ENCODE assay signal across 8 cellular contexts in the genomic region with DNA sequence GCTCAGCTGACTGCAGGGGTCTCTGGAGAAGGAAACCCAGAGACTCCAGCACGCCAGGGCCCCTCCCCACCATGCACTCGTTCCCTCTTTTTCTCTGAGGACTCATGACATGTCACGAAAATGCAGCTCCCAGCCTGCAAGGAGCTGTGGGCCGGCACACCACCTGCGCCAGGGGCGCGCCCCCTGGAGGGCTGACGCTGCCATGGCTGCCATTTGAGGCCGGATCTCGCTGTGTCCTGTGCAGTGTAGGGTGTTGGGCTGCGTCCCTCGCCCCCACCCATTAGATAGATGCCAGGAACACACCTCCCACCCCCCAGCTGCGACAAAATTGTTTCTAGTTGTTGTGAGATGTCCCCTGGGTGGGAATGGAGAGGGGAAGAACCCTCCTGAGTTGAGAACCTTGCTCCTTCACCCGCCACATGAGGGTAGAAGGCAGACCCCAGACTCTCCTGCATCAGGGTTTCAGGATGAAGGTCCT. TPM values are rescaled to one million over a fixed set of nuclear protein-coding genes. Genes with fewer than 3 reads are reported as not detected.
DNase-seq lines count a peak whose midpoint lies in the region; ATAC-seq and TF ChIP-seq lines count a peak whose summit lies in the region.

No MANE protein-coding gene starts in this region.

- TF ChIP-seq CTCF in lower lobe of right lung (IDR thresholded peaks at IDR 0.05): peak; percentile 94

- H3K27ac ChIP-seq in Karpas-422 (ENCODE audit: low read length) (no peak overlapping the region), lower lobe of right lung (peak overlapping the region; percentile 85)

- H3K4me1 ChIP-seq in Karpas-422 (ENCODE audit: low read length): peaks cover 34% of the 10 kb centered on the region
- H3K4me1 ChIP-seq in lower lobe of right lung: peaks cover 80% of the 10 kb centered on the region

- H2AFZ ChIP-seq in Karpas-422 (ENCODE audit: low read length): no peak overlapping the region

- peak; percentile 81 for DNase-seq in GM03348 (ENCODE audit: low spot score)
- DNase-seq in Karpas-422: peak; percentile 91
- peak; percentile 62 to 70 for DNase-seq in activated CD4-positive, alpha-beta T cell treated with anti-CD3 and anti-CD28 coated beads for 24 hours (ENCODE audit: low read depth in 2 of 2)
- peak; percentile 67 for DNase-seq in central memory CD4-positive, alpha-beta T cell
- DNase-seq in lower lobe of right lung: peak; percentile 90
- peak; percentile 62 to 63 for DNase-seq in stimulated activated CD8-positive, alpha-beta memory T cell treated with anti-CD3 and anti-CD28 coated beads, Interleukin-15, amount 100 ng/mL, for 48 hours (ENCODE audit: low read depth in 2 of 2)

- H3K27me3 ChIP-seq in Karpas-422 (ENCODE audit: low read length) (no peaks in the 10 kb centered on the region), lower lobe of right lung (ENCODE audit: low read depth) (no peaks in the 10 kb centered on the region)

- H3K9me3 ChIP-seq in Karpas-422 (ENCODE audit: low read length) (no peaks in the 10 kb centered on the region), lower lobe of right lung (no peaks in the 10 kb centered on the region)

- intact Hi-C loops in lower lobe of right lung (cut with DNase I): loop anchor here (10.0 kb wide), 1 partner anchor 52 kb away; a partner anchor contains a TSS

- no peak overlapping the region for H3K9ac ChIP-seq in Karpas-422 (ENCODE audit: low read length)

- peaks cover 3% of the 10 kb centered on the region; the same call in 1 of the 2 replicates for H4K20me1 ChIP-seq in Karpas-422 (ENCODE audit: insufficient read depth, low read depth, low read length)

- ATAC-seq in lower lobe of right lung (peak; percentile 31 to 50), GM19351 (IDR thresholded peaks at IDR 0.05; ENCODE audit: unreplicated experiment) (no peak), HG03025 (IDR thresholded peaks at IDR 0.05; ENCODE audit: low FRiP score, unreplicated experiment) (no peak)

- H3K4me3 ChIP-seq in Karpas-422 (ENCODE audit: low read length) (no peak overlapping the region), lower lobe of right lung (no peak overlapping the region)

- no peaks in the 10 kb centered on the region for H3K79me2 ChIP-seq in Karpas-422 (ENCODE audit: low read length)

- H3K36me3 ChIP-seq in Karpas-422 (ENCODE audit: insufficient read depth, low read length) (no peaks in the 10 kb centered on the region; the same call in 1 of the 2 replicates), lower lobe of right lung (peaks cover 19% of the 10 kb centered on the region)

- H3K9me2 ChIP-seq in Karpas-422 (replicated peaks; ENCODE audit: insufficient read depth, low read length): no peaks in the 10 kb centered on the region

- no peak overlapping the region for H3K4me2 ChIP-seq in Karpas-422 (ENCODE audit: low read depth, low read length, poor library complexity, severe bottlenecking)

RNA-seq across cellular contexts. Expression of a gene that starts 8.2 kb away (rescaled TPM):
- 31.9 and 33.6 TPM in 2 replicates for total RNA-seq in Karpas-422 (2014; rRNA removed; shearing (Covaris generic); ENCODE audit: low replicate concordance)
- 217 TPM for total RNA-seq in lower lobe of right lung

RNA-seq across cellular contexts. Expression of a gene that starts 10.3 kb away (rescaled TPM):
- 22.7 and 48.0 TPM in 2 replicates for total RNA-seq in Karpas-422 (2014; rRNA removed; shearing (Covaris generic); ENCODE audit: low replicate concordance)
- total RNA-seq in lower lobe of right lung: 6.6 TPM

RNA-seq across cellular contexts. Expression of a gene that starts 10.6 kb away (rescaled TPM):
- total RNA-seq in Karpas-422 (2014; rRNA removed; shearing (Covaris generic); ENCODE audit: low replicate concordance): 94.3 and 104 TPM in 2 replicates
- total RNA-seq in lower lobe of right lung: 38.6 TPM

RNA-seq across cellular contexts. Expression of a gene that starts 30.4 kb away (rescaled TPM):
- total RNA-seq in Karpas-422 (2014; rRNA removed; shearing (Covaris generic); ENCODE audit: low replicate concordance): not detected in 2 replicates
- not detected for total RNA-seq in lower lobe of right lung

RNA-seq across cellular contexts. Expression of a gene that starts 37.5 kb away (rescaled TPM):
- total RNA-seq in Karpas-422 (2014; rRNA removed; shearing (Covaris generic); ENCODE audit: low replicate concordance): 45.4 and 46.8 TPM in 2 replicates
- 1.8 TPM for total RNA-seq in lower lobe of right lung

Comparison
In these comparisons a context has a peak if more than half of its experiments do, and no peak if none do; other contexts are left out.
1. ATAC-seq: peak in lower lobe of right lung (2 of 2); none in GM19351 (single experiment) and HG03025 (single experiment).
2. Peak in every context shown above with its lines, with median percentiles within 50 percentile points of each other: DNase-seq.